Comparison of ENCODE assay signal across 8 cellular contexts in the genomic region with DNA sequence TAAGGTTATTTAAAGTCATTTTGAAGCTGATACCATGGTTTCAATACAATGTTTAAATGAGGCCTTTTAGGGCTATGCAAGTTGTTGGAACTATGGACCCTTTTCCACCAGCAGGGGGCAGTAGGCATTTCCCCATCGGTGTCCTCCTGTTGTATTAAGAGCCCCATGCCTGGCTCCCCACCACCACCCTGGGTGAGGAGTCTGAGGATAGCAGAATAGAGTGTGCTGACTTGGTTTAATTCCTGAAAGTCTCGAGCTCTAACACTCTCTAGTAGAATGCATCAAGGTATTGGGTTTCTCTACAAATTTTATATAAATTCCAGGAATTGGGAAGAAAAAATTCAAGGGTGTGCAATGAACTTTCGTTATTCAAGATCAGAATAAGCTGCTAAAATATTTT.
DNase-seq lines count a peak whose midpoint lies in the region; ATAC-seq and TF ChIP-seq lines count a peak whose summit lies in the region.

No MANE protein-coding gene starts in this region.

- H3K36me3 ChIP-seq in SJCRH30 (no peaks in the 10 kb centered on the region), adipocyte (ENCODE audit: control insufficient read depth, insufficient read depth, low read length, severe bottlenecking) (no peaks in the 10 kb centered on the region), hepatocyte (replicated peaks; ENCODE audit: insufficient read depth, low read depth) (no peaks in the 10 kb centered on the region)

- peaks cover 15% of the 10 kb centered on the region for H3K4me1 ChIP-seq in SJCRH30
- H3K4me1 ChIP-seq in adipocyte (ENCODE audit: control insufficient read depth, insufficient read depth, low read length) = peaks cover 55% of the 10 kb centered on the region
- H3K4me1 ChIP-seq in hepatocyte (ENCODE audit: insufficient read depth) = peaks cover 26% of the 10 kb centered on the region

- H3K27me3 ChIP-seq in SJCRH30 (no peaks in the 10 kb centered on the region), adipocyte (replicated peaks; ENCODE audit: control insufficient read depth, insufficient read depth, low read length) (no peaks in the 10 kb centered on the region), hepatocyte (no peaks in the 10 kb centered on the region)

- H3K9ac ChIP-seq in adipocyte (ENCODE audit: low read length) = peak overlapping the region; percentile 86

- ATAC-seq in GM19455 (IDR thresholded peaks at IDR 0.05; ENCODE audit: unreplicated experiment) (peak; percentile 79), HG03460 (IDR thresholded peaks at IDR 0.05; ENCODE audit: unreplicated experiment) (peak; percentile 84)

- H4K20me1 ChIP-seq in hepatocyte (ENCODE audit: insufficient read depth, poor library complexity, severe bottlenecking) = no peaks in the 10 kb centered on the region

- H2AFZ ChIP-seq in hepatocyte = no peak overlapping the region

- H3K4me2 ChIP-seq in hepatocyte = peak overlapping the region; percentile 23

- TF ChIP-seq CTCF in hepatocyte (IDR thresholded peaks at IDR 0.05; ENCODE audit: poor library complexity) = peak; percentile 66

- H3K9me2 ChIP-seq in hepatocyte (replicated peaks; ENCODE audit: insufficient read depth) = no peaks in the 10 kb centered on the region

- no peaks in the 10 kb centered on the region for H3K9me3 ChIP-seq in SJCRH30 (replicated peaks)
- no peaks in the 10 kb centered on the region for H3K9me3 ChIP-seq in adipocyte (ENCODE audit: control insufficient read depth, low read length)
- no peaks in the 10 kb centered on the region for H3K9me3 ChIP-seq in hepatocyte (ENCODE audit: low read depth)

- 35% methylated on average over 3 of the region's 3 CpGs for WGBS in hepatocyte (ENCODE audit: low lambda C conversion rate, missing lambda C conversion rate)

- no peak overlapping the region for H3K4me3 ChIP-seq in SJCRH30
- no peak overlapping the region for H3K4me3 ChIP-seq in adipocyte (ENCODE audit: low read length)
- no peak overlapping the region for H3K4me3 ChIP-seq in hepatocyte

- DNase-seq in DMS153 (lab: John Stamatoyannopoulos, UW) (peak; percentile 17), SJCRH30 (peak; percentile 56 to 71), adipocyte (ENCODE audit: low read depth) (no peak), hepatocyte (ENCODE audit: low spot score) (peak; percentile 86), DMS79 (lab: John Stamatoyannopoulos, UW) (no peak)
- DNase-seq in stimulated activated CD4-positive, alpha-beta T cell treated with anti-CD3 and anti-CD28 coated beads, Interleukin-12 subunit alpha, Interleukin-12 subunit beta, amount 100 ng/mL, for 24 hours (ENCODE audit: low read depth in 2 of 2) = peak; percentile 33 to 68

- no peaks in the 10 kb centered on the region for H3K79me2 ChIP-seq in hepatocyte

- H3K27ac ChIP-seq in SJCRH30 (no peak overlapping the region), hepatocyte (peak overlapping the region; percentile 79)

Comparison
In these comparisons a context has a peak if more than half of its experiments do, and no peak if none do; other contexts are left out.
1. DNase-seq: peak in DMS153 (single experiment), SJCRH30 (2 of 2), hepatocyte (single experiment) and stimulated activated CD4-positive, alpha-beta T cell treated with anti-CD3 and anti-CD28 coated beads, Interleukin-12 subunit alpha, Interleukin-12 subunit beta, amount 100 ng/mL, for 24 hours (2 of 2); none in adipocyte (single experiment) and DMS79 (single experiment).